In genomic region chr11:66856496-66857233, GRCh38 we compare ENCODE assay signal across 1 cellular context.
A peak's percentile ranks its signal among the peaks of the same experiment; 100 is the strongest.
TF ChIP-seq lines count a peak whose summit lies in the region.

TSS of gene LRFN4 (plus strand) at chr11:66857064. CDS start at chr11:66857745, 681 bp downstream.

TF ChIP-seq in SK-N-SH, 30 proteins besides CTCF, POLR2A, EP300 and RAD21 (continued from another document):
- TF ChIP-seq TEAD4 (IDR thresholded peaks at IDR 0.05; ENCODE audit: borderline replicate concordance, insufficient read depth) (no peak), SIN3A (IDR thresholded peaks at IDR 0.05; ENCODE audit: borderline replicate concordance, low read depth, low read length) (0 out of 2 replicates have a peak, but pooled peaks have one; percentile 64), MAX (IDR thresholded peaks at IDR 0.05; ENCODE audit: low read depth) (peak; percentile 52; the same call in 1 of the 2 replicates), TCF12 (IDR thresholded peaks at IDR 0.05) (no peak), MXI1 (IDR thresholded peaks at IDR 0.05; ENCODE audit: low read depth, low read length) (peak; percentile 77), RFX5 (IDR thresholded peaks at IDR 0.05; ENCODE audit: low read length) (no peak), EZH2phosphoT487 (IDR thresholded peaks at IDR 0.05; ENCODE audit: borderline replicate concordance, low read depth) (no peak), USF1 (IDR thresholded peaks at IDR 0.05; ENCODE audit: borderline replicate concordance, low read depth) (peak; percentile 79), CHD2 (IDR thresholded peaks at IDR 0.05; ENCODE audit: low read length, partially characterized antibody) (no peak), FOXM1 (IDR thresholded peaks at IDR 0.05; ENCODE audit: low read depth) (no peak)
